Comparison of ENCODE assay signal across 4 cellular contexts in genomic region chr6:57675386-57675785, GRCh38.
DNase-seq lines count a peak whose midpoint lies in the region; ATAC-seq, FAIRE-seq and TF ChIP-seq lines count a peak whose summit lies in the region.
"Not testable (repeated sequence)": the region's sequence is repeated elsewhere in the genome, so short reads cannot be mapped to it uniquely, and the experiment has no call there.

No MANE protein-coding gene starts in this region.

- RAD21 ChIA-PET in GM12878 (lab: Charles Lee; ENCODE audit: unreplicated experiment): not testable (repeated sequence)

- TF ChIP-seq POLR2A in GM12878 (IDR thresholded peaks at IDR 0.05; ENCODE audit: low read depth, low read length); K562 (conservative IDR thresholded peaks at IDR 0.05); HepG2 (IDR thresholded peaks at IDR 0.05; ENCODE audit: insufficient read depth in 1 of 2, low read depth in 2 of 2, low read length in 2 of 2): not testable (repeated sequence)

- WGBS in GM12878 (ENCODE audit: insufficient coverage, insufficient replicate concordance, low lambda C conversion rate, missing lambda C conversion rate): 36% methylated on average over 4 of the region's 4 CpGs
- 0% methylated on average over 3 of the region's 4 CpGs for WGBS in K562 (ENCODE audit: insufficient coverage, low coverage, missing lambda C conversion rate)
- 27% methylated on average over 4 of the region's 4 CpGs for WGBS in HepG2 (ENCODE audit: low lambda C conversion rate)

- H3K27me3 ChIP-seq in GM12878 (replicated peaks in 1 of 2; ENCODE audit: control insufficient read depth in 2 of 2, insufficient read depth in 2 of 2, low read length in 1 of 2); K562 (ENCODE audit: control insufficient read depth in 2 of 2, insufficient read depth in 2 of 2, low read length in 2 of 2); HepG2 (ENCODE audit: control insufficient read depth in 1 of 2, insufficient read depth in 2 of 2, low read length in 2 of 2): not testable (repeated sequence)

- ATAC-seq in GM12878, K562, HepG2: not testable (repeated sequence)

- in situ Hi-C loops in GM12878 (cut with MboI); K562 (cut with MboI); HepG2 (cut with HindIII; ENCODE audit: extremely low pct_ligation_motif_present, low pct_unique_long_range_greater_than_20kb): not testable (repeated sequence)

- not testable (repeated sequence) for H3K9ac ChIP-seq in GM12878 (ENCODE audit: control insufficient read depth, insufficient read depth, low read length); K562 (ENCODE audit: insufficient read depth in 1 of 2, low read depth in 2 of 2, low read length in 2 of 2); HepG2 (ENCODE audit: insufficient read depth, low read depth, low read length)

- not testable (repeated sequence) for BruUV-seq in GM12878 (replicated peaks; lab: Mats Ljungman, UMichigan); K562 (replicated peaks; lab: Mats Ljungman, UMichigan); HepG2 (replicated peaks; lab: Mats Ljungman, UMichigan)

- FAIRE-seq in GM12878 (lab: Jason Lieb, UNC) (peak; percentile 27), urothelium cell line (lab: Jason Lieb, UNC) (peak; percentile 9)
- FAIRE-seq in K562 (lab: Jason Lieb, UNC); HepG2 (lab: Jason Lieb, UNC): not testable (repeated sequence)

- not testable (repeated sequence) for H3K79me2 ChIP-seq in GM12878 (ENCODE audit: control insufficient read depth, insufficient read depth, low read length); K562 (ENCODE audit: control insufficient read depth, insufficient read depth, low read length); HepG2 (ENCODE audit: insufficient read depth, low read length)

- POLR2A ChIA-PET in GM12878 (lab: Charles Lee); K562 (lab: Yijun Ruan, JAX); HepG2 (lab: Yijun Ruan, JAX): not testable (repeated sequence)

- not testable (repeated sequence) for H3K36me3 ChIP-seq in GM12878 (ENCODE audit: control insufficient read depth in 2 of 2, insufficient read depth in 2 of 2, low read length in 1 of 2); K562 (ENCODE audit: control insufficient read depth, insufficient read depth, low read length); HepG2 (replicated peaks in 1 of 2; ENCODE audit: control insufficient read depth in 1 of 2, insufficient read depth in 2 of 2, low read length in 2 of 2)

- not testable (repeated sequence) for H3K27ac ChIP-seq in GM12878 (ENCODE audit: control insufficient read depth, insufficient read depth); K562 (ENCODE audit: extremely low read depth, low read depth, low read length); HepG2 (ENCODE audit: extremely low read length, insufficient read depth, low read length)

- not testable (repeated sequence) for DNase-seq in GM12878 (ENCODE audit: low read depth, low spot score); K562 (ENCODE audit: extremely low read depth in 1 of 4, low spot score in 3 of 4); HepG2 (ENCODE audit: low spot score); urothelium cell line (ENCODE audit: low spot score)

- not testable (repeated sequence) for TF ChIP-seq EP300 in GM12878 (IDR thresholded peaks at IDR 0.05; ENCODE audit: borderline replicate concordance in 1 of 2, control insufficient read depth in 1 of 2, low read depth in 2 of 2, low read length in 2 of 2); K562 (IDR thresholded peaks at IDR 0.05; ENCODE audit: low read length); HepG2 (IDR thresholded peaks at IDR 0.05; ENCODE audit: low read depth in 2 of 2, low read length in 2 of 2); HepG2 (CRISPR knock-in tag; IDR thresholded peaks at IDR 0.05; ENCODE audit: borderline replicate concordance)

- H3K4me3 ChIP-seq in GM12878; K562; HepG2 (replicated peaks in 1 of 3; ENCODE audit: insufficient read depth in 1 of 3, low read depth in 2 of 3, low read length in 3 of 3): not testable (repeated sequence)

- intact Hi-C loops in GM12878 (cut with micrococcal nuclease; ENCODE audit: unreplicated experiment); K562 (cut with micrococcal nuclease); HepG2 (cut with micrococcal nuclease; ENCODE audit: unreplicated experiment): not testable (repeated sequence)

- not testable (repeated sequence) for H3K9me3 ChIP-seq in GM12878 (replicated peaks; ENCODE audit: control insufficient read depth, insufficient read depth, low read length); K562 (replicated peaks; ENCODE audit: control insufficient read depth, insufficient read depth, low read depth, low read length); HepG2 (ENCODE audit: low read length)

- TF ChIP-seq CTCF in GM12878 (IDR thresholded peaks at IDR 0.05 in 2 of 3, conservative IDR thresholded peaks at IDR 0.05 in 1 of 3; ENCODE audit: control insufficient read depth in 2 of 3, extremely low read depth in 1 of 3, insufficient read depth in 1 of 3, low read depth in 3 of 3, low read length in 3 of 3); K562 (IDR thresholded peaks at IDR 0.05 in 2 of 3, conservative IDR thresholded peaks at IDR 0.05 in 1 of 3; ENCODE audit: insufficient read depth in 2 of 3, low read depth in 1 of 3, low read length in 3 of 3); HepG2 (CRISPR knock-in tag; IDR thresholded peaks at IDR 0.05): not testable (repeated sequence)

- H3K4me2 ChIP-seq in GM12878 (ENCODE audit: control insufficient read depth, insufficient read depth); K562 (ENCODE audit: insufficient read depth, low read length); HepG2 (ENCODE audit: low read depth, low read length): not testable (repeated sequence)

- not testable (repeated sequence) for H3K9me1 ChIP-seq in K562 (ENCODE audit: control insufficient read depth, insufficient read depth, low read length)

- H3K4me1 ChIP-seq in GM12878 (ENCODE audit: control insufficient read depth, insufficient read depth, low read length); K562 (replicated peaks in 1 of 2; ENCODE audit: control insufficient read depth in 2 of 2, insufficient read depth in 2 of 2, low read length in 2 of 2); HepG2 (ENCODE audit: insufficient read depth, low read length): not testable (repeated sequence)

- CTCF ChIA-PET in GM12878 (lab: Yijun Ruan, JAX); K562 (lab: Yijun Ruan, JAX; ENCODE audit: low intra/inter-chr PET ratio); HepG2 (lab: Yijun Ruan, JAX; ENCODE audit: low intra/inter-chr PET ratio, low total read pairs): not testable (repeated sequence)

- SMC1A ChIA-PET in GM12878 (lab: Charles Lee; ENCODE audit: uncharacterized antibody, unreplicated experiment): not testable (repeated sequence)

- not testable (repeated sequence) for H2AFZ ChIP-seq in GM12878 (ENCODE audit: control insufficient read depth, low read depth, low read length); K562 (ENCODE audit: low read depth, low read length); HepG2 (ENCODE audit: low read length)

- TF ChIP-seq RAD21 in GM12878 (IDR thresholded peaks at IDR 0.05; ENCODE audit: insufficient read depth, low read depth, low read length); K562 (CRISPR knock-in tag; conservative IDR thresholded peaks at IDR 0.05 in 1 of 2, IDR thresholded peaks at IDR 0.05 in 1 of 2); HepG2 (CRISPR knock-in tag; IDR thresholded peaks at IDR 0.05): not testable (repeated sequence)

- H4K20me1 ChIP-seq in GM12878 (ENCODE audit: control insufficient read depth, insufficient read depth); K562 (replicated peaks; ENCODE audit: control insufficient read depth, insufficient read depth, low read length); HepG2 (ENCODE audit: insufficient read depth, low read length): not testable (repeated sequence)

TF ChIP-seq in K562, 482 proteins besides CTCF, POLR2A, EP300 and RAD21 (continues in another document):
- peak; percentile 25; the same call in 1 of the 2 replicates for TF ChIP-seq RAD51 (IDR thresholded peaks at IDR 0.05; ENCODE audit: borderline replicate concordance, low read depth)

TF ChIP-seq in HepG2, 621 proteins besides CTCF, POLR2A, EP300 and RAD21:
- TF ChIP-seq RAD51 (IDR thresholded peaks at IDR 0.05; ENCODE audit: borderline replicate concordance): peak; percentile 90
